ENCODE assay signal across 8 cellular contexts in the genomic region with DNA sequence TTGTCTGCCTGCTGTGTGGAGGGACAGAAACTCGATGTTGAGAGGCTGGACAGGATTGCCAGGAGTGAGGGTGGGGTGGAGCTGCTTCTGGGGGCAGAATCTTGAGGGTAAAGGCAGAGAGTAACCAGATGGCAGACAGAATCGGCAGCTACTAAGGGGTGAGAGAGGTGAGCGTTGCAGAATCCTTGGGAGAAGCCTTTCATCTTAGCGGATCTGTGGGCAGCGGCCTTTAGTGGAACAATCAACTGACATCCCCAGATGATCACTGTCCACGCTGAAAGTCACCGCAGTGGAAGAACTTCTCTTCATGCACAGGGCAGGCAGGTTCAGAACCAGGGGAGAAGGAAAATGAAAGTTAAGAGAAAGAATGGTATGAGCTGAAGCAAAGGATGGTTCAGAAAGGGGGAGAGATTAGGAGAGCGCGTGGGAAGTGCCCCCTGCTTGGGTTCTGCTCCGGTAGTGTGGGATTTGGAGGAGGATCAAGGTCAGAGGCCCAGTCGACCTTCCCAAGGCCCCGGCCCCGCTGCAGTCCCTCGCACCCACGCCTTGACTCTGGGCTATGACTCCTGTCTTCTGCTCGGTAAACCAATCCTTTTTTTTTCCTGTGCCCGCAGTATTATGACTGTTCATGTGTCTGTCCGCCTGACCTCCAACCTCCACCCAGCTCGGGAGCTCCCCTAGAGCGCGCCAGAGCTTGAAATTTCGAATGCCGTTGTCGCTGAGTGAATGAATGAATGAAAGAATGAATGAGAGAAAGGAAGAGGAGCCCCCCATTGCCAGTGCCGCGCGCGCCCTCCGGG. TPM values are rescaled to one million over a fixed set of nuclear protein-coding genes. Genes with fewer than 3 reads are reported as not detected.
DNase-seq lines count a peak whose midpoint lies in the region; ATAC-seq and TF ChIP-seq lines count a peak whose summit lies in the region.

No MANE protein-coding gene starts in this region.

- H3K79me2 ChIP-seq in PC-3 (ENCODE audit: low read length): peaks cover 16% of the 10 kb centered on the region

- no peak overlapping the region for H3K27ac Mint-ChIP-seq in natural killer cell treated with Interleukin-12 subunit alpha and Interleukin-12 subunit beta and Interleukin-15 and Interleukin-18, amount 100 ng/mL, for 72 hours

- H3K4me1 Mint-ChIP-seq in natural killer cell treated with Interleukin-12 subunit alpha and Interleukin-12 subunit beta and Interleukin-15 and Interleukin-18, amount 100 ng/mL, for 72 hours (ENCODE audit: low read depth in 2 of 2): peaks cover 0 to 11% of the 10 kb centered on the region in 2 donors

- TSS peak; percentile 37 for BruUV-seq in PC-3 (replicated peaks; lab: Mats Ljungman, UMichigan)

- H3K9me3 Mint-ChIP-seq in natural killer cell treated with Interleukin-12 subunit alpha and Interleukin-12 subunit beta and Interleukin-15 and Interleukin-18, amount 100 ng/mL, for 72 hours: no peaks in the 10 kb centered on the region

- no peaks in the 10 kb centered on the region for H3K9me3 ChIP-seq in PC-3 (ENCODE audit: low read length)

- peaks cover 9% of the 10 kb centered on the region for H3K36me3 Mint-ChIP-seq in natural killer cell treated with Interleukin-12 subunit alpha and Interleukin-12 subunit beta and Interleukin-15 and Interleukin-18, amount 100 ng/mL, for 72 hours

- H4K20me1 ChIP-seq in PC-3 (ENCODE audit: low read length): no peaks in the 10 kb centered on the region

- peaks cover 6% of the 10 kb centered on the region for H3F3A ChIP-seq in PC-3 (ENCODE audit: low read length, unreplicated experiment)

- peak; percentile 74 for DNase-seq in NCI-H2171 treated with DMSO at 0.1 percent for 48 hours (lab: John Stamatoyannopoulos, UW)
- DNase-seq in NCI-H2171 (lab: John Stamatoyannopoulos, UW): no peak
- peak; percentile 27 for DNase-seq in PC-3
- DNase-seq in epithelial cell of prostate (ENCODE audit: low read depth, low spot score): no peak
- DNase-seq in natural killer cell treated with Interleukin-12 subunit alpha and Interleukin-12 subunit beta and Interleukin-15 and Interleukin-18, amount 100 ng/mL, for 72 hours (ENCODE audit: low spot score): peak; percentile 65
- no peak for DNase-seq in G401 (ENCODE audit: low spot score)
- DNase-seq in NCI-H1436 (lab: John Stamatoyannopoulos, UW): no peak

- no peak overlapping the region for H3K4me3 Mint-ChIP-seq in natural killer cell treated with Interleukin-12 subunit alpha and Interleukin-12 subunit beta and Interleukin-15 and Interleukin-18, amount 100 ng/mL, for 72 hours

- H3K4me3 ChIP-seq in PC-3 (ENCODE audit: low read length): peak overlapping the region; percentile 99

- peaks cover 13% of the 10 kb centered on the region for H3K4me1 ChIP-seq in PC-3 (ENCODE audit: insufficient read depth, low read length)

- H3K4me2 ChIP-seq in PC-3 (ENCODE audit: low read length): peak overlapping the region; percentile 95

- no peak for TF ChIP-seq CTCF in PC-3 (conservative IDR thresholded peaks at IDR 0.05; ENCODE audit: low read depth, low read length)

- ATAC-seq in HG02588 (IDR thresholded peaks at IDR 0.05; ENCODE audit: unreplicated experiment): peak; percentile 4
- peak; percentile 19 for ATAC-seq in PC-3
- peak; percentile 70 to 72 for ATAC-seq in natural killer cell treated with Interleukin-12 subunit alpha and Interleukin-12 subunit beta and Interleukin-15 and Interleukin-18, amount 100 ng/mL, for 72 hours

- H3K9me2 ChIP-seq in PC-3 (replicated peaks; ENCODE audit: low read length): no peaks in the 10 kb centered on the region

- H3K27me3 Mint-ChIP-seq in natural killer cell treated with Interleukin-12 subunit alpha and Interleukin-12 subunit beta and Interleukin-15 and Interleukin-18, amount 100 ng/mL, for 72 hours: no peaks in the 10 kb centered on the region

- in situ Hi-C loops in G401 (cut with HindIII; ENCODE audit: low sequenced_read_pairs): no loop called here

- 0 out of 2 replicates have a peak, but pooled peaks cover 9% of the 10 kb centered on the region for H3K36me3 ChIP-seq in PC-3 (ENCODE audit: low read depth, low read length)

- CTCF ChIA-PET in PC-3 (lab: Charles Lee): interaction anchor here (0.6 to 1.0 kb wide), 3 partner anchors 27 to 74 kb away, joined by 3 read pairs; partner anchors contain the start of gene MTHFD2

- peak overlapping the region; percentile 13; the same call in 1 of the 2 replicates for H3K27ac ChIP-seq in PC-3 (ENCODE audit: low read length)
- H3K27ac ChIP-seq in epithelial cell of prostate: peak overlapping the region; percentile 31

- no peaks in the 10 kb centered on the region for H3K27me3 ChIP-seq in PC-3 (ENCODE audit: low read length)

- peak overlapping the region; percentile 95 for H2AFZ ChIP-seq in PC-3 (ENCODE audit: low read length)

- POLR2A ChIA-PET in PC-3 (lab: Charles Lee; ENCODE audit: unreplicated experiment): no interaction called here

- intact Hi-C loops in PC-3 (cut with micrococcal nuclease): no loop called here

- peak overlapping the region; percentile 94 for H3K9ac ChIP-seq in PC-3 (ENCODE audit: low read length)

RNA-seq across cellular contexts. Expression of gene BOLA3, which starts 0.6 kb away (rescaled TPM):
- total RNA-seq in PC-3 (2014; rRNA removed): 60.9 and 104 TPM in 2 replicates
- 10 to 100 TPM; 68.0 to 72.5 TPM for total RNA-seq in natural killer cell treated with Interleukin-12 subunit alpha and Interleukin-12 subunit beta and Interleukin-15 and Interleukin-18, amount 100 ng/mL, for 72 hours
- total RNA-seq in G401 (2014; rRNA removed; shearing (Covaris generic)): 121 and 145 TPM in 2 replicates

RNA-seq across cellular contexts. Expression of gene MOB1A, which starts 31.6 kb away (rescaled TPM):
- total RNA-seq in PC-3 (2014; rRNA removed): 51.6 and 69.8 TPM in 2 replicates
- 100 to 1,000 TPM; 167 to 228 TPM for total RNA-seq in natural killer cell treated with Interleukin-12 subunit alpha and Interleukin-12 subunit beta and Interleukin-15 and Interleukin-18, amount 100 ng/mL, for 72 hours
- total RNA-seq in G401 (2014; rRNA removed; shearing (Covaris generic)): 74.5 and 107 TPM in 2 replicates

RNA-seq across cellular contexts. Expression of gene MTHFD2, which starts 51.3 kb away (rescaled TPM):
- total RNA-seq in PC-3 (2014; rRNA removed): 115 and 118 TPM in 2 replicates
- total RNA-seq in natural killer cell treated with Interleukin-12 subunit alpha and Interleukin-12 subunit beta and Interleukin-15 and Interleukin-18, amount 100 ng/mL, for 72 hours: 100 to 1,000 TPM; 384 to 480 TPM
- total RNA-seq in G401 (2014; rRNA removed; shearing (Covaris generic)): 133 and 221 TPM in 2 replicates

Comparison
In these comparisons a context has a peak if more than half of its experiments do, and no peak if none do; other contexts are left out.
1. DNase-seq: peak in NCI-H2171 treated with DMSO at 0.1 percent for 48 hours (single experiment), PC-3 (single experiment) and natural killer cell treated with Interleukin-12 subunit alpha and Interleukin-12 subunit beta and Interleukin-15 and Interleukin-18, amount 100 ng/mL, for 72 hours (single experiment); none in NCI-H2171 (single experiment), epithelial cell of prostate (single experiment), G401 (single experiment) and NCI-H1436 (single experiment).
2. ATAC-seq: peak in every context shown above with its lines; median percentile 71 in natural killer cell treated with Interleukin-12 subunit alpha and Interleukin-12 subunit beta and Interleukin-15 and Interleukin-18, amount 100 ng/mL, for 72 hours; 19 in PC-3; 4 in HG02588.